8 cellular contexts compared by ENCODE assay signal in the genomic region with DNA sequence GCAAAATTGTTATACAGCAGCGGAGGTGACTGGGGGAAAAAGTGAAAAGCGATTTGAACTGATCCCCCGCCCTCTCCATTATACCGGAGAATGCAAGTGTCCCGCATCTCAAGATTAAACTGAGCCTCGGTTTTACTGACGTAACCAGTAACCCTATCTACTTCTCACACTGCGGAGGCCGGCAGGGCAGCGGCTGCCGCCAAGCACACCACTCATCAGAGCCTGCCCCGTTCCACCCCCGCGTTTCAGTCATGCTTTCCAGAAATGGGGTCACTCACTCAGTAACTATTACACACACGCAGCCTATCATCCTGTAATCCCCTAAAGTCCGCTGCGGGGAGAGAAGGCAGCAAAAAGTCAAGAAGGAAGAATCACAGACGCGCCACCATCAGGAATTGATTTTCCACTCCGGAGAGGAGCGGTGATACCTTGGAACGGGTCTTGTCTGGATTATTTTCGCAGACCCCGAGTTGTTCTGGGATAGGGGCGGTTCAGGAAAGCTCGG. TPM values are rescaled to one million over a fixed set of nuclear protein-coding genes. Genes with fewer than 3 reads are reported as not detected.
DNase-seq lines count a peak whose midpoint lies in the region; ATAC-seq and TF ChIP-seq lines count a peak whose summit lies in the region.

No MANE protein-coding gene starts in this region.

- peak; percentile 33 for ATAC-seq in GM19043 (IDR thresholded peaks at IDR 0.05; ENCODE audit: low read depth, unreplicated experiment)
- peak; percentile 38 for ATAC-seq in HG03521 (IDR thresholded peaks at IDR 0.05; ENCODE audit: unreplicated experiment)
- ATAC-seq in activated naive CD4-positive, alpha-beta T cell treated with anti-CD3 and anti-CD28 coated beads, Interleukin-2, amount 50 U/mL, for 72 hours = peak; percentile 67 to 78
- ATAC-seq in heart right ventricle = peak; percentile 26 to 65 (median 48)

- peak overlapping the region; percentile 96 to 99 for H3K27ac Mint-ChIP-seq in activated naive CD4-positive, alpha-beta T cell treated with anti-CD3 and anti-CD28 coated beads, Interleukin-2, amount 50 U/mL, for 72 hours
- peak overlapping the region; percentile 99 for H3K27ac Mint-ChIP-seq in progenitor cell of endocrine pancreas

- POLR2A ChIA-PET in BJ (lab: Charles Lee) = no interaction called here

- H3K9me3 Mint-ChIP-seq in activated naive CD4-positive, alpha-beta T cell treated with anti-CD3 and anti-CD28 coated beads, Interleukin-2, amount 50 U/mL, for 72 hours = no peaks in the 10 kb centered on the region
- H3K9me3 Mint-ChIP-seq in progenitor cell of endocrine pancreas (ENCODE audit: low read depth) = peaks cover 7% of the 10 kb centered on the region

- 0% methylated on average over 26 of the region's 26 CpGs for WGBS in heart right ventricle, 2 donors

- H3K27me3 ChIP-seq in BJ (ENCODE audit: control insufficient read depth, insufficient read depth, low read length) (no peaks in the 10 kb centered on the region), heart right ventricle (peaks cover 0 to 38% (median 0%) of the 10 kb centered on the region in 7 donors)

- H3K4me1 Mint-ChIP-seq in progenitor cell of endocrine pancreas (ENCODE audit: low read depth) = peaks cover 24% of the 10 kb centered on the region

- peaks cover 7% of the 10 kb centered on the region in 2 donors for H3K36me3 Mint-ChIP-seq in activated naive CD4-positive, alpha-beta T cell treated with anti-CD3 and anti-CD28 coated beads, Interleukin-2, amount 50 U/mL, for 72 hours
- no peaks in the 10 kb centered on the region for H3K36me3 Mint-ChIP-seq in progenitor cell of endocrine pancreas (ENCODE audit: insufficient read depth)

- no peaks in the 10 kb centered on the region for H3K36me3 ChIP-seq in BJ (ENCODE audit: control insufficient read depth, insufficient read depth, low read length)
- H3K36me3 ChIP-seq in heart right ventricle = no peaks in the 10 kb centered on the region

- CTCF ChIA-PET in BJ (lab: Yijun Ruan, JAX) = no interaction called here

- TF ChIP-seq CTCF in BJ (IDR thresholded peaks at IDR 0.05; ENCODE audit: insufficient read depth, low read depth, low read length) = no peak
- TF ChIP-seq CTCF in heart right ventricle (IDR thresholded peaks at IDR 0.05) = no peak
- TF ChIP-seq CTCF in progenitor cell of endocrine pancreas (IDR thresholded peaks at IDR 0.05; ENCODE audit: unreplicated experiment) = no peak

- no peaks in the 10 kb centered on the region for H3K9me3 ChIP-seq in heart right ventricle

- DNase-seq in BJ (ENCODE audit: low read depth) = peak; percentile 11
- peak; percentile 32 for DNase-seq in SK-N-DZ (ENCODE audit: low spot score)
- DNase-seq in activated naive CD4-positive, alpha-beta T cell treated with anti-CD3 and anti-CD28 coated beads, Interleukin-2, amount 50 U/mL, for 72 hours (ENCODE audit: low spot score in 2 of 2) = peak; percentile 67 to 82
- peak; percentile 40 to 58 for DNase-seq in heart right ventricle
- DNase-seq in progenitor cell of endocrine pancreas (ENCODE audit: low spot score, unreplicated experiment) = peak; percentile 12
- no peak for DNase-seq in NCI-H1930 (lab: John Stamatoyannopoulos, UW)

- peak overlapping the region; percentile 92 for H3K4me3 Mint-ChIP-seq in progenitor cell of endocrine pancreas (ENCODE audit: low read depth)

- H3K27ac ChIP-seq in heart right ventricle = peak overlapping the region; percentile 6 to 91 (median 84)

- H3K27me3 Mint-ChIP-seq in progenitor cell of endocrine pancreas = no peaks in the 10 kb centered on the region

- H3K4me1 ChIP-seq in heart right ventricle = peaks cover 0 to 42% (median 16%) of the 10 kb centered on the region in 9 donors

- H3K4me3 ChIP-seq in BJ (ENCODE audit: low read depth, low read length) (peak overlapping the region; percentile 69), heart right ventricle (peak overlapping the region; percentile 41 to 75 (median 70))

- intact Hi-C loops in heart right ventricle (cut with DNase I) = loop anchor here in 4 of 10 donors (5.0 to 10.0 kb wide), 3 partner anchors 48 to 120 kb away; a partner anchor contains a TSS

RNA-seq across cellular contexts. Expression of a gene that starts 1.4 kb away (rescaled TPM):
- polyA plus RNA-seq in BJ (2011; rRNA removed) (15.4 and 28.0 TPM in 2 replicates), heart right ventricle (10 to 100 TPM in 1 of 2 donors, 1 to 10 TPM in 1; 6.7 to 14.8 TPM)
- polyA minus RNA-seq in BJ (2011; rRNA and poly(A)+ RNA removed) = 22.5 and 24.2 TPM in 2 replicates
- polyA plus RNA-seq in SK-N-DZ (2014; cell fraction: cytosol; rRNA removed) = 16.8 and 21.7 TPM in 2 replicates
- polyA plus RNA-seq in SK-N-DZ (2014; cell fraction: nucleus; rRNA removed) = 9.3 and 14.0 TPM in 2 replicates
- total RNA-seq in activated naive CD4-positive, alpha-beta T cell treated with anti-CD3 and anti-CD28 coated beads, Interleukin-2, amount 50 U/mL, for 72 hours = 10 to 100 TPM; 41.5 to 54.3 TPM
- total RNA-seq in heart right ventricle (10 to 100 TPM; 22.4 to 42.5 (median 35.1) TPM), progenitor cell of endocrine pancreas (60.8 and 61.8 TPM in 2 replicates)

Comparison
In these comparisons a context has a peak if more than half of its experiments do, and no peak if none do; other contexts are left out.
1. DNase-seq: peak in BJ (single experiment), SK-N-DZ (single experiment), activated naive CD4-positive, alpha-beta T cell treated with anti-CD3 and anti-CD28 coated beads, Interleukin-2, amount 50 U/mL, for 72 hours (2 of 2), heart right ventricle (2 of 2) and progenitor cell of endocrine pancreas (single experiment); none in NCI-H1930 (0 of 2).
2. Peak in every context shown above with its lines, with median percentiles within 50 percentile points of each other: ATAC-seq.